In genomic region chr22:38098410-38099249, GRCh38 we compare ENCODE assay signal across 15 cellular contexts. TPM values are rescaled to one million over a fixed set of nuclear protein-coding genes. Genes with fewer than 3 reads are reported as not detected.
DNase-seq lines count a peak whose midpoint lies in the region; ATAC-seq and TF ChIP-seq lines count a peak whose summit lies in the region.
"Had no signal": no experiment of that assay in that cellular context is flagged by ENCODE, and none has a peak within 500 bp of the region (broad histone marks: within the 10 kb centered on the region; RNA-seq: fewer than 3 reads in every experiment).

No MANE protein-coding gene starts in this region.

- H3K36me3 ChIP-seq in HEK293 (ENCODE audit: control insufficient read depth in 2 of 2, insufficient read depth in 1 of 2, low read length in 2 of 2) (no peaks in the 10 kb centered on the region), mesodermal cell (ENCODE audit: control insufficient read depth, insufficient read depth, low read length) (no peaks in the 10 kb centered on the region)
- H3K36me3 ChIP-seq: neural progenitor cell had no signal

- ATAC-seq in GM18907 (IDR thresholded peaks at IDR 0.05; ENCODE audit: unreplicated experiment) = no peak
- no peak for ATAC-seq in HG02884 (IDR thresholded peaks at IDR 0.05; ENCODE audit: unreplicated experiment)

- no peak for TF ChIP-seq CTCF in HEK293 (tag by site-specific recombination; IDR thresholded peaks at IDR 0.05)

- H3K9me3 ChIP-seq in HEK293 (ENCODE audit: control insufficient read depth, insufficient read depth, low read depth, low read length) (no peaks in the 10 kb centered on the region), mesodermal cell (ENCODE audit: control insufficient read depth, low read length) (no peaks in the 10 kb centered on the region)

- CTCF ChIA-PET in HEK293 (lab: Yijun Ruan, JAX) = interaction anchor here (0.7 to 4.0 kb wide), 7 partner anchors 16 to 75 kb away, joined by 3 to 25 read pairs (median 3); no protein-coding TSS in a partner anchor

- DNase-seq in AG08396 (ENCODE audit: low spot score) (peak; percentile 74), fibroblast of gingiva (ENCODE audit: low read depth) (peak; percentile 16)
- no peak for DNase-seq in stimulated activated CD4-positive, alpha-beta T cell treated with anti-CD3 and anti-CD28 coated beads, Interleukin-1b, Interleukin-23, amount 100 ng/mL, for 48 hours
- no peak for DNase-seq in activated effector memory CD4-positive, alpha-beta T cell treated with anti-CD3 and anti-CD28 coated beads, Interleukin-2, amount 50 U/mL, for 16 hours
- DNase-seq: activated CD4-positive, alpha-beta T cell treated with anti-CD3 and anti-CD28 coated beads, Interleukin-2, amount 50 U/mL, for 48 hours; activated effector memory CD4-positive, alpha-beta T cell treated with Interleukin-2 at 50 U/mL for 16 hours; DMS153; stimulated activated CD4-positive, alpha-beta T cell treated with anti-CD3 and anti-CD28 coated beads, Interleukin-12 subunit alpha, Interleukin-12 subunit beta, amount 100 ng/mL, for 4 hours; T1000 had no signal

- H3K4me1 ChIP-seq in HEK293 (ENCODE audit: control insufficient read depth, insufficient read depth, low read length) = no peaks in the 10 kb centered on the region; the same call in 1 of the 2 replicates
- H3K4me1 ChIP-seq in mesodermal cell (ENCODE audit: control insufficient read depth, insufficient read depth, low read length, poor library complexity, severe bottlenecking) = peaks cover 9% of the 10 kb centered on the region

- POLR2A ChIA-PET in HEK293 (lab: Yijun Ruan, JAX) = interaction anchor here (1.6 kb wide), 1 partner anchor 18 kb away, joined by 4 read pairs; no protein-coding TSS in a partner anchor

- H3K4me3 ChIP-seq in HEK293 (ENCODE audit: low read depth, low read length) = no peak overlapping the region
- H3K4me3 ChIP-seq in mesodermal cell (ENCODE audit: extremely low read depth, insufficient read depth, low read length, poor library complexity, severe bottlenecking) = peak overlapping the region; percentile 3
- H3K4me3 ChIP-seq: GM12878 had no signal

- H3K27ac ChIP-seq in HEK293 (ENCODE audit: extremely low read depth, low read depth, low read length) (no peak overlapping the region), mesodermal cell (ENCODE audit: low read depth, low read length, severe bottlenecking) (peak overlapping the region; percentile 79)
- H3K27ac ChIP-seq: neural progenitor cell had no signal

- WGBS in mesodermal cell (ENCODE audit: insufficient coverage in 2 of 2), 2 experiments = 79 to 89% methylated on average over 5 to 8 of the region's 9 CpGs

TF ChIP-seq in HEK293, 187 proteins besides CTCF, POLR2A, EP300 and RAD21:
- TF ChIP-seq SCRT2 (tag by site-specific recombination; IDR thresholded peaks at IDR 0.05) (no peak), ZNF629 (tag by site-specific recombination; IDR thresholded peaks at IDR 0.05) (peak; percentile 47; the same call in 1 of the 2 replicates), ZNF19 (tag by site-specific recombination; IDR thresholded peaks at IDR 0.05; ENCODE audit: low read depth) (no peak), ZNF624 (tag by site-specific recombination; IDR thresholded peaks at IDR 0.05) (no peak), ZNF677 (tag by site-specific recombination; IDR thresholded peaks at IDR 0.05) (no peak), ATF2 (tag by site-specific recombination; IDR thresholded peaks at IDR 0.05; ENCODE audit: low read depth) (peak; percentile 85), REST (tag by site-specific recombination; IDR thresholded peaks at IDR 0.05) (no peak), ZBTB44 (tag by site-specific recombination; IDR thresholded peaks at IDR 0.05) (no peak), KLF8 (tag by site-specific recombination; IDR thresholded peaks at IDR 0.05) (no peak)

RNA-seq across cellular contexts. Expression of gene BAIAP2L2, which starts 11.9 kb away (rescaled TPM):
- 1.5 TPM for polyA plus RNA-seq in mesodermal cell (2013, experiment 1 of 2)
- polyA plus RNA-seq in mesodermal cell (2013, experiment 2 of 2) = 1.3 TPM

RNA-seq across cellular contexts. Expression of gene SLC16A8, which starts 14.6 kb away (rescaled TPM):
- polyA plus RNA-seq in mesodermal cell (2013, experiment 1 of 2) = not detected
- not detected for polyA plus RNA-seq in mesodermal cell (2013, experiment 2 of 2)
- polyA plus RNA-seq: GM12878 had no signal

RNA-seq across cellular contexts. Expression of gene PICK1, which starts 41.4 kb away (rescaled TPM):
- 16.0 TPM for polyA plus RNA-seq in mesodermal cell (2013, experiment 1 of 2)
- polyA plus RNA-seq in mesodermal cell (2013, experiment 2 of 2) = 12.6 TPM

Comparison
In these comparisons a context has a peak if more than half of its experiments do, and no peak if none do; other contexts are left out.
1. DNase-seq: peak in AG08396 (single experiment) and fibroblast of gingiva (single experiment); none in stimulated activated CD4-positive, alpha-beta T cell treated with anti-CD3 and anti-CD28 coated beads, Interleukin-1b, Interleukin-23, amount 100 ng/mL, for 48 hours (single experiment) and activated effector memory CD4-positive, alpha-beta T cell treated with anti-CD3 and anti-CD28 coated beads, Interleukin-2, amount 50 U/mL, for 16 hours (single experiment).